18 cellular contexts compared by ENCODE assay signal in the genomic region with DNA sequence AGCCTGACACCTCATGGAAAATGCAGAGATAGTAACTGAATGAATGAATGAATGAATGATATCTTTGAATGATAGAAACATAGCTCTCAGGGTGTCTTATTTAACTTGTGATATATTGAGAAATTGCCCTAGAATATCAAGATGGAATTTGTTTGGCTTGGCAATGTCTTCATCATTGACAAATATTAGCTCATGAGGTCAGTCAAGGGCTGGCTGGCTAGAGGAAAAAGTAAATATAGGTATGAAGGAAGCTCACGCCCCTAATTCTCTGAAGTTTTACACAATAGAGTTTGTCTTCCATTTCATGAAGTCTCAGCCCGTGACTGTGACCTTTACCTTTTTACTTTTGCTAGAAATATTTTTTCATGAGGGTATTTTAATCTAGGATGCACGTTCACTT.
"Had no signal": no experiment of that assay in that cellular context is flagged by ENCODE, and none has a peak within 500 bp of the region (broad histone marks: within the 10 kb centered on the region; RNA-seq: fewer than 3 reads in every experiment).

No MANE protein-coding gene starts in this region.

- H3K36me3 ChIP-seq: cardiac muscle cell, right atrium auricular region, transverse colon, vagina had no signal

- FAIRE-seq: endometrium, keratinocyte had no signal

- DNase-seq: activated CD8-positive, alpha-beta memory T cell treated with anti-CD3 and anti-CD28 coated beads for 24 hours; activated CD8-positive, alpha-beta memory T cell treated with anti-CD3 and anti-CD28 coated beads, Interleukin-2, amount 50 U/mL, for 4 hours; activated naive CD4-positive, alpha-beta T cell treated with anti-CD3 and anti-CD28 coated beads for 36 hours; activated T-cell treated with anti-CD3 and anti-CD28 coated beads, Interleukin-2, amount 50 U/mL, for 24 hours; amygdala; midbrain; natural killer cell; psoas muscle; stimulated activated CD4-positive, alpha-beta T cell treated with anti-CD3 and anti-CD28 coated beads, Interleukin-12 subunit alpha, Interleukin-12 subunit beta, amount 100 ng/mL, for 4 hours; stimulated activated CD4-positive, alpha-beta T cell treated with anti-CD3 and anti-CD28 coated beads, Interleukin-4, amount 100 ng/mL, for 4 hours; T-helper 1 cell; transverse colon had no signal

- H3K27me3 ChIP-seq: cardiac muscle cell, right atrium auricular region, vagina had no signal

- H3K27ac ChIP-seq: cardiac muscle cell, psoas muscle, right atrium auricular region, transverse colon, vagina had no signal

- H3K4me1 ChIP-seq: psoas muscle, right atrium auricular region, transverse colon, vagina had no signal

- H3K4me3 ChIP-seq: cardiac muscle cell, psoas muscle, right atrium auricular region, transverse colon, vagina had no signal

- ATAC-seq: natural killer cell, psoas muscle, WTC11 had no signal
